Comparison of ENCODE assay signal across 1 cellular context in genomic region chr17:37405522-37405921, GRCh38.
TF ChIP-seq lines count a peak whose summit lies in the region.

No MANE protein-coding gene starts in this region.

TF ChIP-seq in HepG2, 621 proteins besides CTCF, POLR2A, EP300 and RAD21:
- TF ChIP-seq ZNF362 (CRISPR knock-in tag; IDR thresholded peaks at IDR 0.05; ENCODE audit: borderline replicate concordance) (peak; percentile 19; the same call in 1 of the 2 replicates), ZNF761 (CRISPR knock-in tag; conservative IDR thresholded peaks at IDR 0.05) (0 out of 2 replicates have a peak, but pooled peaks have one; percentile 14)
